In the genomic region with DNA sequence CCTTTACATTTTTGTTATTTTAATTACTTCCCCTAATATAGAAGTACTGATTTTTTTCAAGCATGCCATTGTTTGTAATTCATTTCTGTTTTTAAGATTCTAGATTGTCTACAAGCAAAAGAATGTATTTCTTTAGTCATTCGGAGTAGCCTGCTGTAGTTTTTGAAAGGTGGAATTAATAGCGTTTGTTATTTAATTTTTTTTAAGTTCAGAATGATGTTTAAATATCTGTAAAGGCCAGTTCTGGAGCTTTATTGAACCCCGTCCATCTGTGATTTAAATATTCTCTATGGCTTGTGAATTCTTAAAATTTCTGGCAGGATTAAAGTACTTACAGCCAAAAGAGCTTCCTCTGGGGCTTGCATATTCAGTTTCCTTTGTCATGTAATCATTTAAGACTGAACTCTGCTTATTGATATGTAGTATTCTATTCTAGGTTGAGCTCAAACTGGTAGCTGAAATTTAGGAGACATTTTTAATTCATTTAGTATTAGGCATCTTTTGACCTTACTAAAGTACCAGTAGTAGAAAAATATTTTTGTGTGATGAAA, we compare ENCODE assay signal across 8 cellular contexts. TPM values are rescaled to one million over a fixed set of nuclear protein-coding genes. Genes with fewer than 3 reads are reported as not detected.
DNase-seq lines count a peak whose midpoint lies in the region; ATAC-seq and TF ChIP-seq lines count a peak whose summit lies in the region.

No MANE protein-coding gene starts in this region.

- H3K36me3 ChIP-seq in CD4-positive, CD25-positive, alpha-beta regulatory T cell (ENCODE audit: control insufficient read depth, insufficient read depth, low read length) = peaks cover 2% of the 10 kb centered on the region
- H3K36me3 ChIP-seq in OCI-LY7 (ENCODE audit: insufficient read depth, low read length) = peaks cover 57% of the 10 kb centered on the region
- no peaks in the 10 kb centered on the region for H3K36me3 ChIP-seq in neutrophil

- TF ChIP-seq CTCF in OCI-LY7 (conservative IDR thresholded peaks at IDR 0.05; ENCODE audit: low read length) = peak; percentile 71; the same call in 1 of the 2 replicates
- TF ChIP-seq CTCF in endothelial cell (IDR thresholded peaks at IDR 0.05; ENCODE audit: unreplicated experiment) = no peak
- no peak for TF ChIP-seq CTCF in neutrophil (IDR thresholded peaks at IDR 0.05)

- H3K36me3 Mint-ChIP-seq in CD4-positive, CD25-positive, alpha-beta regulatory T cell = peaks cover 28% of the 10 kb centered on the region
- H3K36me3 Mint-ChIP-seq in endothelial cell (ENCODE audit: low read depth, unreplicated experiment) = peaks cover 44% of the 10 kb centered on the region

- H3K27me3 ChIP-seq in CD4-positive, CD25-positive, alpha-beta regulatory T cell (ENCODE audit: control insufficient read depth, insufficient read depth, low read length) = no peaks in the 10 kb centered on the region
- H3K27me3 ChIP-seq in neutrophil = peaks cover 27% of the 10 kb centered on the region

- peaks cover 95% of the 10 kb centered on the region for H3K79me2 ChIP-seq in OCI-LY7 (ENCODE audit: insufficient read depth, low read depth, low read length)

- peak overlapping the region; percentile 96 to 98 (median 96) for H3K4me3 Mint-ChIP-seq in CD4-positive, CD25-positive, alpha-beta regulatory T cell
- H3K4me3 Mint-ChIP-seq in endothelial cell (ENCODE audit: unreplicated experiment) = peak overlapping the region; percentile 98

- H3K27ac ChIP-seq in CD4-positive, CD25-positive, alpha-beta regulatory T cell (ENCODE audit: insufficient read depth, low read length, poor library complexity, severe bottlenecking) = peak overlapping the region; percentile 97
- H3K27ac ChIP-seq in OCI-LY7 (ENCODE audit: low read depth, low read length, poor library complexity, severe bottlenecking) (no peak overlapping the region), neutrophil (peak overlapping the region; percentile 65)

- H4K20me1 ChIP-seq in OCI-LY7 (ENCODE audit: insufficient read depth, low read length) = peaks cover 13% of the 10 kb centered on the region; the same call in 1 of the 2 replicates

- POLR2A ChIA-PET in OCI-LY7 (lab: Charles Lee) = interaction anchor here (0.6 to 6.2 kb wide), 14 partner anchors 10 to 370 kb away, joined by 3 to 29 read pairs (median 4); no protein-coding TSS in a partner anchor

- CTCF ChIA-PET in OCI-LY7 (lab: Charles Lee; ENCODE audit: unreplicated experiment) = interaction anchor here (0.6 to 1.3 kb wide), 4 partner anchors 12 to 211 kb away, joined by 3 to 6 read pairs (median 4); no protein-coding TSS in a partner anchor

- H3K9me2 ChIP-seq in OCI-LY7 (ENCODE audit: insufficient read depth, low read length) = no peaks in the 10 kb centered on the region

- H3K4me3 ChIP-seq in CD4-positive, CD25-positive, alpha-beta regulatory T cell (ENCODE audit: low read depth, low read length) = peak overlapping the region; percentile 80
- peak overlapping the region; percentile 88 for H3K4me3 ChIP-seq in OCI-LY7 (ENCODE audit: low read depth, low read length, poor library complexity, severe bottlenecking)
- H3K4me3 ChIP-seq in neutrophil (ENCODE audit: low read depth in 1 of 2, low read length in 1 of 2) = no peak overlapping the region

- H3K4me1 ChIP-seq in CD4-positive, CD25-positive, alpha-beta regulatory T cell (ENCODE audit: control insufficient read depth, insufficient read depth, low read length, poor library complexity, severe bottlenecking) = peaks cover 60% of the 10 kb centered on the region
- H3K4me1 ChIP-seq in OCI-LY7 (ENCODE audit: insufficient read depth, low read length, poor library complexity, severe bottlenecking) (peaks cover 48% of the 10 kb centered on the region), neutrophil (ENCODE audit: control insufficient read depth in 1 of 2, insufficient read depth in 1 of 2, low read depth in 1 of 2, low read length in 1 of 2) (peaks cover 34 to 36% of the 10 kb centered on the region in 2 experiments)

- H3K27ac Mint-ChIP-seq in CD4-positive, CD25-positive, alpha-beta regulatory T cell = peak overlapping the region; percentile 38 to 99 (median 90)
- H3K27ac Mint-ChIP-seq in endothelial cell (ENCODE audit: unreplicated experiment) = peak overlapping the region; percentile 96

- BruUV-seq in OCI-LY7 (replicated peaks; lab: Mats Ljungman, UMichigan) = TSS peak; percentile 27

- no peak overlapping the region for H2AFZ ChIP-seq in OCI-LY7 (ENCODE audit: low read length)

- H3K4me1 Mint-ChIP-seq in CD4-positive, CD25-positive, alpha-beta regulatory T cell = peaks cover 27 to 83% (median 62%) of the 10 kb centered on the region in 4 donors
- peaks cover 61% of the 10 kb centered on the region for H3K4me1 Mint-ChIP-seq in endothelial cell (ENCODE audit: unreplicated experiment)

- H3K27me3 Mint-ChIP-seq in CD4-positive, CD25-positive, alpha-beta regulatory T cell = peaks cover 50% of the 10 kb centered on the region
- peaks cover 23% of the 10 kb centered on the region for H3K27me3 Mint-ChIP-seq in endothelial cell (ENCODE audit: unreplicated experiment)

- no peaks in the 10 kb centered on the region for H3K9me3 ChIP-seq in CD4-positive, CD25-positive, alpha-beta regulatory T cell (ENCODE audit: control insufficient read depth in 2 of 2, low read length in 2 of 2)
- no peaks in the 10 kb centered on the region; the same call in 1 of the 2 replicates for H3K9me3 ChIP-seq in OCI-LY7 (ENCODE audit: low read length)
- H3K9me3 ChIP-seq in neutrophil = no peaks in the 10 kb centered on the region

- peaks cover 0 to 2% (median 0%) of the 10 kb centered on the region in 7 donors for H3K9me3 Mint-ChIP-seq in CD4-positive, CD25-positive, alpha-beta regulatory T cell
- no peaks in the 10 kb centered on the region for H3K9me3 Mint-ChIP-seq in endothelial cell (ENCODE audit: unreplicated experiment)

- DNase-seq in CD4-positive, CD25-positive, alpha-beta regulatory T cell = no peak
- DNase-seq in OCI-LY7 (ENCODE audit: low spot score) (no peak), endothelial cell (ENCODE audit: low spot score) (no peak), OCI-M2 (lab: John Stamatoyannopoulos, UW; ENCODE audit: unreplicated experiment) (no peak), NCI-H2171 (lab: John Stamatoyannopoulos, UW) (no peak)
- no peak for DNase-seq in stimulated activated CD4-positive, alpha-beta T cell treated with anti-CD3 and anti-CD28 coated beads, Interleukin-15, amount 100 ng/mL, for 24 hours

- no peak for ATAC-seq in CD4-positive, CD25-positive, alpha-beta regulatory T cell (ENCODE audit: low read depth in 2 of 2)
- ATAC-seq in GM18868 (IDR thresholded peaks at IDR 0.05; ENCODE audit: unreplicated experiment) = no peak

- H3K4me2 ChIP-seq in OCI-LY7 (ENCODE audit: low read length) = peak overlapping the region; percentile 84

- intact Hi-C loops in OCI-LY7 (cut with micrococcal nuclease; ENCODE audit: unreplicated experiment) = no loop called here

RNA-seq across cellular contexts. Expression of gene TGIF1, which starts 5.2 kb away (rescaled TPM):
- 37.3 TPM for total RNA-seq in CD4-positive, CD25-positive, alpha-beta regulatory T cell
- polyA plus RNA-seq in CD4-positive, CD25-positive, alpha-beta regulatory T cell = 10 to 100 TPM; 42.6 to 86.8 (median 51.0) TPM
- total RNA-seq in OCI-LY7 (2014; rRNA removed; shearing (Covaris generic)) = 61.5 and 69.0 TPM in 2 replicates
- total RNA-seq in OCI-LY7 (2022) (40.9 and 42.5 TPM in 2 replicates), endothelial cell (ENCODE audit: unreplicated experiment) (72.5 TPM)

Comparison
In these comparisons a context has a peak if more than half of its experiments do, and no peak if none do; other contexts are left out.
1. H3K4me3 ChIP-seq: peak in CD4-positive, CD25-positive, alpha-beta regulatory T cell (single experiment) and OCI-LY7 (single experiment); none in neutrophil (0 of 2).